3 cellular contexts compared by ENCODE assay signal in the genomic region with DNA sequence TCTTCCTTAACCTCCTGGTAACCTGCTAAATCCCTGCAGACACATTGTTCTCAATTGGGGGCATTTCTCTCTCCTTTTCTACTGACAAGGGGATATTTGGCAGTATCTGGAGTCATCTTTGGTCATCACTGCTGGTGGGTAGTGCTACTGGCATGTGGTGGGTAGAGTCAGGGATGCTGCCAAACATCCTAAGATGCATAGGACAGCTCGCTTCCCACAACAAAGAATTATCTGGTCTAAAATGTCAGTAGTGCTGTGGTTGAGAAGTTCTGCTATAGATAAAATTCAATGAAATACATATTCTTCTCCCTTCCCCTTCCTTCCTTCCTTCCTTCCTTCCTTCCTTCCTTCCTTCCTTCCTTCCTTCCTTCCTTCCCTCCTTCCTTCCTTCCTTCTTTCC.
"Had no signal": no experiment of that assay in that cellular context is flagged by ENCODE, and none has a peak within 500 bp of the region (broad histone marks: within the 10 kb centered on the region; RNA-seq: fewer than 3 reads in every experiment).

No MANE protein-coding gene starts in this region.

- DNase-seq: GDM1, GF-D8 had no signal

- H3K4me3 ChIP-seq: GM12878 had no signal
